Comparison of ENCODE assay signal across 28 cellular contexts in the genomic region with DNA sequence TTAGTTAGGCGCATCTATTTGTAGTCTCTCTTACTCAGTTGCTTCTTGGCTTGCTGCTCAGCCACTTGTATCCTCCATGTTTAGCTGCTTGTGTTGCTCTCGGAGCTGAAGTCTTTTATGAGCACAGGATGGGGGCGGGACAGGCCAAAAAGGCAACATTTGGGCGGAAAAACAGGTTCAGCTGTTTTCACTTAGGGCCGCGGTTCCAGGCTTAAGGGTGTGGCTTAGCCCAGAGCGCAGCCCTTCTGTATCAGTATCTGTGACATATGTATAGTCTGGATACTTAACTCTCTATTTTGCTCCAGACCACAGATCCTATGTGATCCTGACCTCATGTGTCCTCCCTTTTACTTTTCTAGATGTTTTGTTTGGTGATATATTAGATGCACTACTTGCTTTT.
"Had no signal": no experiment of that assay in that cellular context is flagged by ENCODE, and none has a peak within 500 bp of the region (broad histone marks: within the 10 kb centered on the region; RNA-seq: fewer than 3 reads in every experiment).

No MANE protein-coding gene starts in this region.

- H3K27ac Mint-ChIP-seq: dendritic cell treated with granulocyte-macrophage colony-stimulating factor and Interleukin-4, amounts not matched to agents 40 ng/mL and 50 ng/mL, for 4 days; effector memory CD8-positive, alpha-beta T cell; endodermal cell; immature natural killer cell; mesothelial cell of epicardium; naive B cell had no signal

- H3K9me3 Mint-ChIP-seq: endodermal cell had no signal

- H3K36me3 Mint-ChIP-seq: immature natural killer cell, mesothelial cell of epicardium, naive B cell had no signal

- H3K4me1 ChIP-seq: esophagus squamous epithelium, foreskin keratinocyte, gastroesophageal sphincter, heart left ventricle, left lung, lower lobe of right lung had no signal

- H3K4me3 ChIP-seq: esophagus squamous epithelium, gastroesophageal sphincter, heart left ventricle, hepatocyte, left lung, lower lobe of right lung, mucosa of descending colon had no signal

- DNase-seq: cortex of kidney; effector CD8-positive, alpha-beta T cell; effector memory CD8-positive, alpha-beta T cell; erythroblast; esophagus squamous epithelium; foreskin keratinocyte; heart left ventricle; hypothalamus; immature natural killer cell; left cardiac atrium; left lung; left ventricle myocardium superior; lower lobe of right lung; mesenchymal stem cell; naive B cell had no signal

- H3K79me2 ChIP-seq: hepatocyte had no signal

- H3K27me3 ChIP-seq: esophagus squamous epithelium, foreskin keratinocyte, gastroesophageal sphincter, heart left ventricle, hepatocyte, left lung had no signal

- FAIRE-seq: colon, endometrium, frontal cortex, islet of Langerhans, keratinocyte had no signal

- H3K4me2 ChIP-seq: hepatocyte had no signal

- ATAC-seq: effector memory CD8-positive, alpha-beta T cell; esophagus mucosa; foreskin keratinocyte; gastroesophageal sphincter; heart left ventricle; left cardiac atrium; left lung; left ventricle myocardium superior; lower lobe of right lung; mucosa of descending colon had no signal

- H3K27me3 Mint-ChIP-seq: dendritic cell treated with granulocyte-macrophage colony-stimulating factor and Interleukin-4, amounts not matched to agents 40 ng/mL and 50 ng/mL, for 4 days; effector memory CD8-positive, alpha-beta T cell; naive B cell had no signal

- H3K27ac ChIP-seq: epithelial cell of prostate, esophagus squamous epithelium, foreskin keratinocyte, gastroesophageal sphincter, heart left ventricle, hepatocyte, left lung, lower lobe of right lung had no signal

- H3K4me3 Mint-ChIP-seq: dendritic cell treated with granulocyte-macrophage colony-stimulating factor and Interleukin-4, amounts not matched to agents 40 ng/mL and 50 ng/mL, for 4 days; effector memory CD8-positive, alpha-beta T cell; endodermal cell; immature natural killer cell; mesothelial cell of epicardium; naive B cell had no signal

- H3K9me3 ChIP-seq: esophagus squamous epithelium, gastroesophageal sphincter, heart left ventricle, lower lobe of right lung, mucosa of descending colon had no signal

- H3K4me1 Mint-ChIP-seq: endodermal cell, immature natural killer cell, mesothelial cell of epicardium, naive B cell had no signal

- H2AFZ ChIP-seq: hepatocyte had no signal

- H3K36me3 ChIP-seq: esophagus squamous epithelium, gastroesophageal sphincter, heart left ventricle, left lung, lower lobe of right lung had no signal
